8 cellular contexts compared by ENCODE assay signal in the genomic region with DNA sequence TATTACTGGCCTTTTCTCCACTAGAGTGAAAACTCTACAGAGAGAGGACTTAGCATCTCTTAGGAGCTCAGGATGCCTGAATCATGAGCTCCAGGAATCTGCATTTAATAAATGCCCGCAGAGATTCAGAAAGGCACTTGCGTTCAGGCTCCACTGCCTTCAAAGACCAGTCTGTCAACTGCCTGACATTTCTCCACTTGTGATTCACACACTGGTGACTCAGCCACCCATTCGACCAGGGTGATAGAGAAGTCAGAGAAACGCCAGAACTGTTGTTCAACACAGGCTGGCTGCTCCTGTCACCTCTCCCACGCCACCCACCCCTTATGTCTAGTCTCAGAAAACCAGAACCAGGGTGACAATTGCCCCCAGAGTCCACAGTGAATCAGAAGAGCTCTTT. TPM values are rescaled to one million over a fixed set of nuclear protein-coding genes. Genes with fewer than 3 reads are reported as not detected.
DNase-seq lines count a peak whose midpoint lies in the region; ATAC-seq lines count a peak whose summit lies in the region.

No MANE protein-coding gene starts in this region.

- no peaks in the 10 kb centered on the region for H3K9me3 ChIP-seq in right cardiac atrium (ENCODE audit: control insufficient read depth, low read length)

- no peak overlapping the region for H3K27ac ChIP-seq in right cardiac atrium (ENCODE audit: low read length)

- no peaks in the 10 kb centered on the region for H3K27me3 ChIP-seq in right cardiac atrium (ENCODE audit: control insufficient read depth, insufficient read depth)

- intact Hi-C loops in right cardiac atrium (cut with DNase I): no loop called here

- no peak overlapping the region for H3K4me3 ChIP-seq in right cardiac atrium (ENCODE audit: low read length)

- H3K36me3 Mint-ChIP-seq in activated T-cell treated with anti-CD3 and anti-CD28 coated beads, Interleukin-2, amount 50 U/mL, for 4 hours (ENCODE audit: insufficient read depth): no peaks in the 10 kb centered on the region

- H3K4me3 Mint-ChIP-seq in activated T-cell treated with anti-CD3 and anti-CD28 coated beads, Interleukin-2, amount 50 U/mL, for 4 hours: peak overlapping the region; percentile 35

- peaks cover 4% of the 10 kb centered on the region for H3K4me1 ChIP-seq in right cardiac atrium (ENCODE audit: control insufficient read depth, insufficient read depth, low read length)

- peaks cover 45% of the 10 kb centered on the region for H3K4me1 Mint-ChIP-seq in activated T-cell treated with anti-CD3 and anti-CD28 coated beads, Interleukin-2, amount 50 U/mL, for 4 hours (ENCODE audit: low read depth)

- DNase-seq in GM04503 (ENCODE audit: low read depth) (peak; percentile 58), LoVo (ENCODE audit: low spot score) (peak; percentile 66), right cardiac atrium (no peak), NCI-H1092 treated with DMSO at 0.1 percent for 48 hours (lab: John Stamatoyannopoulos, UW) (no peak)
- peak; percentile 74 for DNase-seq in activated T-cell treated with anti-CD3 and anti-CD28 coated beads, Interleukin-2, amount 50 U/mL, for 4 hours
- DNase-seq in stimulated activated CD8-positive, alpha-beta memory T cell treated with anti-CD3 and anti-CD28 coated beads, Interleukin-15, amount 100 ng/mL, for 1 hour (ENCODE audit: low read depth): peak; percentile 26

- H3K9me3 Mint-ChIP-seq in activated T-cell treated with anti-CD3 and anti-CD28 coated beads, Interleukin-2, amount 50 U/mL, for 4 hours: no peaks in the 10 kb centered on the region

- peak; percentile 98 to 99 for ATAC-seq in activated T-cell treated with anti-CD3 and anti-CD28 coated beads, Interleukin-2, amount 50 U/mL, for 4 hours
- ATAC-seq in right cardiac atrium (peak; percentile 6 to 65), GM21576 (IDR thresholded peaks at IDR 0.05; ENCODE audit: unreplicated experiment) (no peak), HG03045 (IDR thresholded peaks at IDR 0.05; ENCODE audit: unreplicated experiment) (no peak)

- H3K27me3 Mint-ChIP-seq in activated T-cell treated with anti-CD3 and anti-CD28 coated beads, Interleukin-2, amount 50 U/mL, for 4 hours (ENCODE audit: low read depth): no peaks in the 10 kb centered on the region

- WGBS in right cardiac atrium: 46% methylated on average over 5 of the region's 5 CpGs

RNA-seq across cellular contexts. Expression of gene LBR, which starts 26.9 kb away (rescaled TPM):
- total RNA-seq in activated T-cell treated with anti-CD3 and anti-CD28 coated beads, Interleukin-2, amount 50 U/mL, for 4 hours: 10 to 100 TPM; 71.0 to 89.9 (median 78.9) TPM
- 10 to 100 TPM; 16.6 to 21.6 (median 19.2) TPM for total RNA-seq in right cardiac atrium
- polyA plus RNA-seq in right cardiac atrium: 7.8 TPM

Comparison
In these comparisons a context has a peak if more than half of its experiments do, and no peak if none do; other contexts are left out.
1. DNase-seq: peak in GM04503 (single experiment), LoVo (single experiment), activated T-cell treated with anti-CD3 and anti-CD28 coated beads, Interleukin-2, amount 50 U/mL, for 4 hours (single experiment) and stimulated activated CD8-positive, alpha-beta memory T cell treated with anti-CD3 and anti-CD28 coated beads, Interleukin-15, amount 100 ng/mL, for 1 hour (single experiment); none in right cardiac atrium (0 of 3) and NCI-H1092 treated with DMSO at 0.1 percent for 48 hours (single experiment).
2. ATAC-seq: peak in activated T-cell treated with anti-CD3 and anti-CD28 coated beads, Interleukin-2, amount 50 U/mL, for 4 hours (2 of 2) and right cardiac atrium (2 of 2); none in GM21576 (single experiment) and HG03045 (single experiment).